7 cellular contexts compared by ENCODE assay signal in genomic region chr6:45062659-45063058, GRCh38.
A peak's percentile ranks its signal among the peaks of the same experiment; 100 is the strongest.
DNase-seq lines count a peak whose midpoint lies in the region; TF ChIP-seq lines count a peak whose summit lies in the region.
"Not testable (repeated sequence)": the region's sequence is repeated elsewhere in the genome, so short reads cannot be mapped to it uniquely, and the experiment has no call there.

No MANE protein-coding gene starts in this region.

- H4K20me1 ChIP-seq in H9 (ENCODE audit: control insufficient read depth, insufficient read depth, insufficient read length): not testable (repeated sequence)

- not testable (repeated sequence) for H3K36me3 Mint-ChIP-seq in Caco-2 (ENCODE audit: insufficient read depth, unreplicated experiment)
- H3K36me3 Mint-ChIP-seq in H9 (ENCODE audit: insufficient read depth in 1 of 3, low read depth in 3 of 3): peaks cover 12 to 13% (median 12%) of the 10 kb centered on the region in 3 experiments; a peak in 6 of 7 replicates

- H2BK5ac ChIP-seq in H9 (ENCODE audit: insufficient read length, low read length); mesendoderm (ENCODE audit: low read length): not testable (repeated sequence)

- not testable (repeated sequence) for H3K4me1 ChIP-seq in Caco-2; H9 (ENCODE audit: insufficient read depth, low read length); mesendoderm (ENCODE audit: control insufficient read depth, low read depth, low read length)

- H2AK5ac ChIP-seq in H9 (ENCODE audit: insufficient read length, low read length); mesendoderm (ENCODE audit: low read length): not testable (repeated sequence)

- not testable (repeated sequence) for H3K4me1 Mint-ChIP-seq in Caco-2 (ENCODE audit: low read depth, unreplicated experiment); H9

- H3T11ph ChIP-seq in H9 (ENCODE audit: low read length): not testable (repeated sequence)

- not testable (repeated sequence) for H3K23me2 ChIP-seq in H9 (ENCODE audit: insufficient read length, low read depth, low read length, poor library complexity, severe bottlenecking)

- H3K79me1 ChIP-seq in H9 (ENCODE audit: insufficient read depth, low read depth, low read length, poor library complexity, severe bottlenecking); mesendoderm (ENCODE audit: low read length): not testable (repeated sequence)

- H3K4ac ChIP-seq in H9 (ENCODE audit: low read depth, low read length); mesendoderm (ENCODE audit: low read depth, low read length): not testable (repeated sequence)

- not testable (repeated sequence) for H3K9ac ChIP-seq in H9 (ENCODE audit: extremely low read depth, insufficient read length, low read length); mesendoderm (ENCODE audit: low read length)

- no CpG with 5 or more reads among the region's 15 CpGs for WGBS in H9 (ENCODE audit: extremely low coverage, insufficient read length, low lambda C conversion rate)
- no CpG with 5 or more reads among the region's 15 CpGs for WGBS in mesendoderm (ENCODE audit: extremely low coverage, insufficient coverage, low lambda C conversion rate)

- not testable (repeated sequence) for H2BK12ac ChIP-seq in H9 (ENCODE audit: insufficient read length, low read depth, low read length)

- DNase-seq in Caco-2 (peak; percentile 66 to 78), H9 (peak; percentile 69), NCI-H1105 treated with DMSO at 0.1 percent for 48 hours (lab: John Stamatoyannopoulos, UW) (peak; percentile 79), NCI-H748 (lab: John Stamatoyannopoulos, UW; ENCODE audit: unreplicated experiment) (peak; percentile 93), iPS DF 19.7 (ENCODE audit: low read depth, low spot score) (peak; percentile 25), mesendoderm (peak; percentile 67)
- peak; percentile 17 for DNase-seq in central memory CD4-positive, alpha-beta T cell

- H3K9me3 ChIP-seq in Caco-2; H9 (ENCODE audit: control insufficient read depth, low read depth, low read length): not testable (repeated sequence)

- not testable (repeated sequence) for H2BK120ac ChIP-seq in H9 (ENCODE audit: low read depth, low read length, poor library complexity, severe bottlenecking); mesendoderm (ENCODE audit: low read depth, low read length)

- not testable (repeated sequence) for H3K27ac ChIP-seq in H9 (ENCODE audit: insufficient read length, low read depth, low read length); mesendoderm (ENCODE audit: low read depth, low read length)

- H4K5ac ChIP-seq in H9 (ENCODE audit: insufficient read length, low read depth, low read length); mesendoderm (ENCODE audit: low read length): not testable (repeated sequence)

- H3K4me3 ChIP-seq in Caco-2 (ENCODE audit: low read depth, low read length): peak overlapping the region; percentile 36
- not testable (repeated sequence) for H3K4me3 ChIP-seq in mesendoderm (ENCODE audit: low read length)

- not testable (repeated sequence) for H3K56ac ChIP-seq in H9 (ENCODE audit: insufficient read length, low read depth, low read length)
- peak overlapping the region; percentile 15 for H3K56ac ChIP-seq in mesendoderm (ENCODE audit: low read length)

- H3K23ac ChIP-seq in H9 (ENCODE audit: insufficient read length, low read depth, low read length); mesendoderm (ENCODE audit: low read length): not testable (repeated sequence)

- H2BK20ac ChIP-seq in H9 (ENCODE audit: low read depth, low read length, poor library complexity, severe bottlenecking): not testable (repeated sequence)

- CTCF ChIA-PET in Caco-2 (lab: Charles Lee): not testable (repeated sequence)

- not testable (repeated sequence) for H4K91ac ChIP-seq in H9 (ENCODE audit: insufficient read length, low read depth, low read length)

- not testable (repeated sequence) for H3K27me3 Mint-ChIP-seq in Caco-2 (ENCODE audit: insufficient read depth, unreplicated experiment); H9 (ENCODE audit: low read depth)

- H3K27me3 ChIP-seq in Caco-2 (replicated peaks; ENCODE audit: control insufficient read depth, insufficient read depth, low read length); H9 (ENCODE audit: insufficient read depth, low read length); mesendoderm (ENCODE audit: insufficient read depth, low read length, poor library complexity): not testable (repeated sequence)

- H4K8ac ChIP-seq in H9 (replicated peaks; ENCODE audit: insufficient read length, low read depth, low read length); mesendoderm (ENCODE audit: low read depth, low read length): not testable (repeated sequence)

- H2AFZ ChIP-seq in H9 (ENCODE audit: low read length): not testable (repeated sequence)

- H2BK15ac ChIP-seq in H9 (ENCODE audit: low read depth, low read length); mesendoderm (replicated peaks; ENCODE audit: low read depth): not testable (repeated sequence)

- not testable (repeated sequence) for H3K36me3 ChIP-seq in Caco-2 (ENCODE audit: control insufficient read depth, insufficient read depth, low read length); mesendoderm (ENCODE audit: control insufficient read depth, insufficient read depth, low read length)

- H3K18ac ChIP-seq in H9 (ENCODE audit: insufficient read length, low read depth, low read length); mesendoderm (ENCODE audit: low read length): not testable (repeated sequence)

- H3K14ac ChIP-seq in H9 (ENCODE audit: insufficient read depth, low read length): not testable (repeated sequence)

- H3K79me2 ChIP-seq in H9 (ENCODE audit: insufficient read depth, low read length); mesendoderm (ENCODE audit: control insufficient read depth, insufficient read depth, low read length): not testable (repeated sequence)

- TSS peak; percentile 41 for BruUV-seq in Caco-2 (replicated peaks; lab: Mats Ljungman, UMichigan)

- not testable (repeated sequence) for H3K4me2 ChIP-seq in H9 (ENCODE audit: insufficient read depth, insufficient read length, low read length); mesendoderm (ENCODE audit: low read length)

- intact Hi-C loops in Caco-2 (cut with micrococcal nuclease; ENCODE audit: unreplicated experiment): not testable (repeated sequence)

- POLR2A ChIA-PET in Caco-2 (lab: Charles Lee): not testable (repeated sequence)

- H3K4me3 Mint-ChIP-seq in Caco-2 (ENCODE audit: unreplicated experiment) (peak overlapping the region; percentile 79), H9 (peak overlapping the region in 1 of 2 experiments; percentile 52; a peak in 2 of 5 replicates)

- H3K9me3 Mint-ChIP-seq in Caco-2 (ENCODE audit: unreplicated experiment): peaks cover 11% of the 10 kb centered on the region
- peaks cover 14 to 15% of the 10 kb centered on the region in 2 experiments; a peak in 4 of 5 replicates for H3K9me3 Mint-ChIP-seq in H9

- TF ChIP-seq CTCF in Caco-2 (IDR thresholded peaks at IDR 0.05; ENCODE audit: insufficient read depth in 1 of 2, low read depth in 1 of 2, low read length in 1 of 2, severe bottlenecking in 1 of 2, unreplicated experiment in 1 of 2); H9 (conservative IDR thresholded peaks at IDR 0.05): not testable (repeated sequence)

- H3K27ac Mint-ChIP-seq in Caco-2 (ENCODE audit: unreplicated experiment) (peak overlapping the region; percentile 80), H9 (peak overlapping the region in 1 of 3 experiments; percentile 90; a peak in 1 of 7 replicates)

Comparison
In these comparisons a context has a peak if more than half of its experiments do, and no peak if none do; other contexts are left out.
1. DNase-seq: peak in every context shown above with its lines; median percentile 93 in NCI-H748; 79 in NCI-H1105 treated with DMSO at 0.1 percent for 48 hours; 72 in Caco-2; 69 in H9; 67 in mesendoderm; 25 in iPS DF 19.7; 17 in central memory CD4-positive, alpha-beta T cell.